Comparison of ENCODE assay signal across 9 cellular contexts in the genomic region with DNA sequence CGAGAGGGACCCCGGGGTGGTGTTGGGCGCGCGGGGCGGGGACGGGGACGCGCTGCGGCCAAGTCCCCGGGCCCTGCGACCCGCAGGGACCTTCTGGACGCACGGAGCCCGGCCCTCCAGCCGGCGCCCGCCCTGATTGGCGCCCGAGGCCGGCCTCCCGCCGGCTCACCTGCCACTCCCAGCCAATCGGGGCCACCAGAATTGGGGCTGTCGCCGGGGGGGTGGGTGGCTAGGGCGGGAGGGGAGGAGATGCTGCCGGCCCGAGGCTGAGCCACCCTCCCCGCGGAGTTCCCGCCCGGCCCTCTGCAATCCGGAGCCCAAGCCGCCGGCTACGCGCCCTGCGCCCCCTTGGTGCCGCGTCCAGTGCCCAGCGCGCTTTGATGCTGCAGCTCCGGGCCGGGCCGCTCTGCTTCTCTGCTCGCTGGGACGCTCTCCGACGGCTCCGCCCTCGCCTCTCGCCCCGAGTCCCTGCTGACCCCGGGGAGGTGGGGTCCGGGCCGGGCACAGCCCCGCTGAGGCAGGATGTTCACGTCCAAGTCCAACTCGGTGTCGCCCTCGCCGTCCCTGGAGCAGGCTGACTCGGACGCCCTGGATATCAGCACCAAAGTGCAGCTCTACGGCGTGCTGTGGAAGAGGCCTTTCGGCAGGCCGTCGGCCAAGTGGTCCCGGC. TPM values are rescaled to one million over a fixed set of nuclear protein-coding genes. Genes with fewer than 3 reads are reported as not detected.
DNase-seq lines count a peak whose midpoint lies in the region; ATAC-seq and TF ChIP-seq lines count a peak whose summit lies in the region.
"Had no signal": no experiment of that assay in that cellular context is flagged by ENCODE, and none has a peak within 500 bp of the region (broad histone marks: within the 10 kb centered on the region; RNA-seq: fewer than 3 reads in every experiment).

A gene (plus strand): TSS at position 285 of the 670 bp plus-strand sequence. CDS start 238 bp downstream, at position 523.

- intact Hi-C loops in heart left ventricle (cut with DNase I) = no loop called here

- peaks cover 0 to 18% (median 13%) of the 10 kb centered on the region in 12 donors for H3K4me1 ChIP-seq in heart left ventricle

- DNase-seq in DMS79 treated with DMSO at 0.1 percent for 48 hours (lab: John Stamatoyannopoulos, UW) (peak; percentile 80), RPMI8226 (peak; percentile 13), heart left ventricle (no peak), progenitor cell of endocrine pancreas (ENCODE audit: low spot score, unreplicated experiment) (peak; percentile 35), T-helper 9 cell (no peak), omental fat pad (ENCODE audit: low spot score) (no peak), EL (no peak)
- DNase-seq in activated CD8-positive, alpha-beta memory T cell treated with anti-CD3 and anti-CD28 coated beads, Interleukin-2, amount 50 U/mL, for 4 hours = no peak

- H3K9me3 Mint-ChIP-seq in progenitor cell of endocrine pancreas (ENCODE audit: low read depth) = no peaks in the 10 kb centered on the region

- ATAC-seq in heart left ventricle (peak in 3 of 4 donors; percentile 10 to 59 (median 29)), omental fat pad (ENCODE audit: low FRiP score) (no peak)

- peaks cover 5 to 47% (median 20%) of the 10 kb centered on the region in 9 donors for H3K27me3 ChIP-seq in heart left ventricle

- no peak for TF ChIP-seq POLR2A in heart left ventricle (IDR thresholded peaks at IDR 0.05)

- H3K36me3 Mint-ChIP-seq in progenitor cell of endocrine pancreas (ENCODE audit: insufficient read depth) = no peaks in the 10 kb centered on the region

- H3K36me3 ChIP-seq in heart left ventricle = no peaks in the 10 kb centered on the region

- peak within 1 kb of the TSS; percentile 7 to 55 (median 42) for H3K4me3 ChIP-seq in heart left ventricle
- H3K4me3 ChIP-seq: SK-N-MC had no signal

- peaks cover 3% of the 10 kb centered on the region for H3K4me1 Mint-ChIP-seq in progenitor cell of endocrine pancreas (ENCODE audit: low read depth)

- WGBS in heart left ventricle, 4 donors = 1 to 3% (median 2%) methylated on average over 19 to 72 of the region's 72 CpGs

- no peaks in the 10 kb centered on the region for H3K9me3 ChIP-seq in heart left ventricle

- no peak within 1 kb of the TSS for H3K27ac ChIP-seq in heart left ventricle
- H3K27ac ChIP-seq: SK-N-MC had no signal

- no peak for TF ChIP-seq CTCF in heart left ventricle (IDR thresholded peaks at IDR 0.05)
- no peak for TF ChIP-seq CTCF in progenitor cell of endocrine pancreas (IDR thresholded peaks at IDR 0.05; ENCODE audit: unreplicated experiment)
- no peak for TF ChIP-seq CTCF in omental fat pad (IDR thresholded peaks at IDR 0.05)

- H3K27me3 Mint-ChIP-seq in progenitor cell of endocrine pancreas = peaks cover 74% of the 10 kb centered on the region

- H3K4me3 Mint-ChIP-seq in progenitor cell of endocrine pancreas (ENCODE audit: low read depth) = peak within 1 kb of the TSS; percentile 77

- H3K27ac Mint-ChIP-seq in progenitor cell of endocrine pancreas = no peak within 1 kb of the TSS

RNA-seq across cellular contexts. Expression of the gene that starts here (rescaled TPM):
- total RNA-seq in heart left ventricle (under 1 TPM in 6 of 9 donors, not detected in 3; 0.08 to 0.45 (median 0.14) TPM), progenitor cell of endocrine pancreas (1.5 and 2.0 TPM in 2 replicates), omental fat pad (under 1 TPM in 2 of 4 donors, not detected in 2; 0.12 to 0.19 TPM)
- polyA plus RNA-seq in heart left ventricle = under 1 TPM in 1 of 2 donors, not detected in 1; 0.04 TPM

Comparison
In these comparisons a context has a peak if more than half of its experiments do, and no peak if none do; other contexts are left out.
1. Peak in ATAC-seq and H3K4me3 ChIP-seq in heart left ventricle; RNA of the gene not detected or under 1 TPM.
2. DNase-seq: peak in DMS79 treated with DMSO at 0.1 percent for 48 hours (single experiment), RPMI8226 (single experiment) and progenitor cell of endocrine pancreas (single experiment); none in heart left ventricle (0 of 5), activated CD8-positive, alpha-beta memory T cell treated with anti-CD3 and anti-CD28 coated beads, Interleukin-2, amount 50 U/mL, for 4 hours (single experiment), T-helper 9 cell (single experiment), omental fat pad (single experiment) and EL (single experiment).